2 cellular contexts compared by ENCODE assay signal in the genomic region with DNA sequence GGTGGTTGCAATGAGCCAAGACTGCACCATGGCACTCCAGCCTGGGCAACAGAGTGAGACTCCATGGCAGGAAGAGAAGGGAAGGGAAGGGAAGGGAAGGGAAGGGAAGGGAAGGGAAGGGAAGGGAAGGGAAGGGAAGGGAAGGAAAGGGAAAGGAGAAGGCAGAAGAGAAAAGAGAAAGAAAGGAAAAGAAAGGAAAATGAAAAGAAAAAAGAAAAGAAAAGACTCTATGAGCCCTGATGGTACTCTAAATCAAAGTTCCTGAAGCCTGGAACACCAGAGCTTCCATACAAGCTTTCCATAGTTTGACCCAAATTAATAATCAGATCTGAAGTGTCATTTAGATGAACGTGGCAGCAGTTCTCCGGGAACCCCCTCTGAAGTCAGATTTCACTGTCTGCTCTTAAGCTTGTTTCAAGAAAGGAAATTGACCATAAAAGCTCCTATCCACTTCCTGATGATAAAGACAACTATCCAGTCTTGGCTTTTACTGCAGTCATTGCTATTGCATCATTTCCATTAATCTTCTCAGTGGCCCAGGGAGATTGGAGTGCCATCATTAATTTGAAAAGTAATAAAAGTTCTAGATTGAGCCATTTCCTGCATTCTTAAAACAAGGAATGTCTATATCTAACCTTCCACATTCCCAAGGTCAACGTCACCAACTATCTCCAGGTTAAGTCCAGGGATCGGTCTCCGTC.
TF ChIP-seq lines count a peak whose summit lies in the region.

No MANE protein-coding gene starts in this region.

TF ChIP-seq in IMR-90, 13 proteins besides CTCF, POLR2A, EP300 and RAD21:
- TF ChIP-seq MAZ (IDR thresholded peaks at IDR 0.05; ENCODE audit: borderline replicate concordance, low read depth, low read length) (no peak), CHD1 (IDR thresholded peaks at IDR 0.05; ENCODE audit: low read depth, low read length) (no peak), CEBPB (IDR thresholded peaks at IDR 0.05; ENCODE audit: low read depth, low read length) (peak; percentile 89)

TF ChIP-seq in GM12878, 131 proteins besides CTCF, POLR2A, EP300 and RAD21:
- TF ChIP-seq SRF (IDR thresholded peaks at IDR 0.05; ENCODE audit: low read depth in 2 of 2, low read length in 2 of 2) = peak in 1 of 2 experiments; percentile 6; a peak in 1 of 4 replicates
- no peak for TF ChIP-seq E2F4 (IDR thresholded peaks at IDR 0.05; ENCODE audit: low read depth, low read length)
- no peak for TF ChIP-seq TAF1 (IDR thresholded peaks at IDR 0.05; ENCODE audit: borderline replicate concordance, low read depth, low read length)
- peak; percentile 58; the same call in 1 of the 2 replicates for TF ChIP-seq ELK1 (IDR thresholded peaks at IDR 0.05; ENCODE audit: low read depth, low read length)
- TF ChIP-seq DPF2 (IDR thresholded peaks at IDR 0.05) = no peak
- no peak for TF ChIP-seq SIX5 (IDR thresholded peaks at IDR 0.05; ENCODE audit: low read depth, low read length, severe bottlenecking)
